In genomic region chr1:226940806-226941067, GRCh38 we compare ENCODE assay signal across 8 cellular contexts. TPM values are rescaled to one million over a fixed set of nuclear protein-coding genes. Genes with fewer than 3 reads are reported as not detected.
A peak's percentile ranks its signal among the peaks of the same experiment; 100 is the strongest.
DNase-seq lines count a peak whose midpoint lies in the region; ATAC-seq and TF ChIP-seq lines count a peak whose summit lies in the region.

No MANE protein-coding gene starts in this region.

- H3K4me3 ChIP-seq in ascending aorta (peak overlapping the region; percentile 91 to 93), lower leg skin (ENCODE audit: low read depth, poor library complexity, severe bottlenecking) (peak overlapping the region; percentile 49), thyroid gland (replicated peaks in 1 of 3) (peak overlapping the region; percentile 42 to 69 (median 59))

- peaks cover 7% of the 10 kb centered on the region for H3K36me3 Mint-ChIP-seq in activated T-cell treated with anti-CD3 and anti-CD28 coated beads, Interleukin-2, amount 50 U/mL, for 24 hours (ENCODE audit: low read depth)

- peak overlapping the region; percentile 92 for H3K27ac Mint-ChIP-seq in activated T-cell treated with anti-CD3 and anti-CD28 coated beads, Interleukin-2, amount 50 U/mL, for 24 hours

- peak overlapping the region; percentile 84 for H3K4me3 Mint-ChIP-seq in activated T-cell treated with anti-CD3 and anti-CD28 coated beads, Interleukin-2, amount 50 U/mL, for 24 hours

- WGBS in lower leg skin, 2 donors: 28 to 34% methylated on average over 6 of the region's 6 CpGs
- 45 to 50% methylated on average over 6 of the region's 6 CpGs for WGBS in thyroid gland, 2 donors

- no peaks in the 10 kb centered on the region for H3K9me3 Mint-ChIP-seq in activated T-cell treated with anti-CD3 and anti-CD28 coated beads, Interleukin-2, amount 50 U/mL, for 24 hours

- H3K4me1 ChIP-seq in ascending aorta: peaks cover 7 to 21% of the 10 kb centered on the region in 2 donors
- peaks cover 23 to 45% of the 10 kb centered on the region in 2 donors for H3K4me1 ChIP-seq in thyroid gland

- H3K27me3 Mint-ChIP-seq in activated T-cell treated with anti-CD3 and anti-CD28 coated beads, Interleukin-2, amount 50 U/mL, for 24 hours: no peaks in the 10 kb centered on the region

- ATAC-seq in HG03095 (IDR thresholded peaks at IDR 0.05; ENCODE audit: unreplicated experiment) (no peak), HG02759 (IDR thresholded peaks at IDR 0.05; ENCODE audit: unreplicated experiment) (no peak)

- DNase-seq in activated T-cell treated with anti-CD3 and anti-CD28 coated beads, Interleukin-2, amount 50 U/mL, for 24 hours: no peak
- DNase-seq in activated T-cell treated with anti-CD3 and anti-CD28 coated beads, Interleukin-2, amount 50 U/mL, for 48 hours: no peak
- DNase-seq in ascending aorta (ENCODE audit: low spot score in 2 of 2) (no peak), lower leg skin (ENCODE audit: low spot score in 2 of 2) (no peak), thyroid gland (no peak), MV-4-11 (lab: John Stamatoyannopoulos, UW) (no peak)

- TF ChIP-seq POLR2A in lower leg skin (IDR thresholded peaks at IDR 0.05): no peak
- no peak for TF ChIP-seq POLR2A in thyroid gland (IDR thresholded peaks at IDR 0.05)

- TF ChIP-seq CTCF in ascending aorta (IDR thresholded peaks at IDR 0.05) (no peak), lower leg skin (IDR thresholded peaks at IDR 0.05) (no peak), thyroid gland (IDR thresholded peaks at IDR 0.05) (no peak)

- H3K9me3 ChIP-seq in ascending aorta (no peaks in the 10 kb centered on the region), thyroid gland (no peaks in the 10 kb centered on the region)

- peaks cover 63% of the 10 kb centered on the region for H3K4me1 Mint-ChIP-seq in activated T-cell treated with anti-CD3 and anti-CD28 coated beads, Interleukin-2, amount 50 U/mL, for 24 hours (ENCODE audit: low read depth)

- intact Hi-C loops in ascending aorta (cut with DNase I): loop anchor here (1.0 to 10.0 kb wide), 3 partner anchors 34 to 384 kb away; partner anchors contain the start of gene PSEN2
- intact Hi-C loops in lower leg skin (cut with DNase I; ENCODE audit: low total_unique reads): no loop called here
- intact Hi-C loops in thyroid gland (cut with DNase I): no loop called here

- H3K36me3 ChIP-seq in ascending aorta (no peaks in the 10 kb centered on the region), thyroid gland (no peaks in the 10 kb centered on the region)

- H3K27ac ChIP-seq in ascending aorta (peak overlapping the region in 1 of 2 donors; percentile 54), thyroid gland (peak overlapping the region in 2 of 3 donors; percentile 47 to 95)

- H3K27me3 ChIP-seq in ascending aorta (no peaks in the 10 kb centered on the region), thyroid gland (no peaks in the 10 kb centered on the region)

RNA-seq across cellular contexts. Expression of gene COQ8A, which starts 0.6 kb away (rescaled TPM):
- total RNA-seq in ascending aorta (42.4 TPM), lower leg skin (10 to 100 TPM; 53.4 to 97.5 (median 72.7) TPM), thyroid gland (10 to 100 TPM; 25.1 to 35.9 (median 30.1) TPM)
